8 cellular contexts compared by ENCODE assay signal in the genomic region with DNA sequence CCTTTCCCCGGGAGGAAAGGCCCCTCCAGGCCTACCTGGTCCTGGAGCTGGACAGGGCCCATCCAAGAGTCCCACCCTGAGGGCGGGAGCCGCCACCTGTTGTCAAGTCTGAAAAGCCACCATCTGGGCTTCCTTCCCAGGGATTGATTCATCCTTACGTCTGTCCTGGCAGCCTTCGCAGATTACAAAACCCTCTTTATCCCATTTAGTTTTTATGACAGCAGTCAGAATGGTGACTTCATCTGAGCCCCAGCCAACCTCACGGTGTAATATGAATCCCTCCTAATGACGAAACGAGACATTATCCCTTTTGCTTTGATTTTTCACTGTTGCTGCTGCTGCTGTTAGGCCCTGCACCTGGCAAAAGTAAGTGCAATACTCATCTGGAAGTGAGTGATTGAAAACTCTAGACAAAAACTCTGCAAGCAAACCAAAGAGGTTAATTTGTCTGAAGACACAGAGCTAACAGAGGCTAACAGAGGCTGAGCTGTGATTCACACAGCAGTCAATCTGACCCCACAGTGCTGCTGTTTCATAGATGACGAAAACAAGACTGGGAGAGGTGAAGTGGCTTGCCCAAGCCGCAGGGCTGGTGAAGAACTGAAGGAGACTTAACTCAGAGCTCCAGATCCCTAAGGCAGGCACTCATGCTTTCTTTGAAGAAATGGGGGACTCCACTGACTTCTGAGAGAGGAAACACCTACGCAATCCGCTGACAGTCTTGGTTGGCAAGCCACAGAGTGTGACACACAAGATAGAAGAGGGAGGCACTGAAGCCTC. TPM values are rescaled to one million over a fixed set of nuclear protein-coding genes. Genes with fewer than 3 reads are reported as not detected.
A peak's percentile ranks its signal among the peaks of the same experiment; 100 is the strongest.
DNase-seq lines count a peak whose midpoint lies in the region; TF ChIP-seq lines count a peak whose summit lies in the region.

No MANE protein-coding gene starts in this region.

- DNase-seq in CD14-positive monocyte (ENCODE audit: low spot score) (no peak), NCI-H1092 (lab: John Stamatoyannopoulos, UW) (peak; percentile 88), SK-N-SH (no peak), left ventricle myocardium inferior (peak; percentile 67), stomach (peak; percentile 45), GM19238 (ENCODE audit: insufficient read length, low spot score) (no peak), chondrocyte (ENCODE audit: low spot score) (no peak), activated gamma-delta T cell (lab: John Stamatoyannopoulos, UW) (no peak)

- H3K4me1 Mint-ChIP-seq in CD14-positive monocyte (peaks cover 12% of the 10 kb centered on the region), chondrocyte (ENCODE audit: low read depth) (peaks cover 6% of the 10 kb centered on the region)

- no peaks in the 10 kb centered on the region for H3K9me3 ChIP-seq in SK-N-SH
- no peaks in the 10 kb centered on the region for H3K9me3 ChIP-seq in left ventricle myocardium inferior (replicated peaks)
- H3K9me3 ChIP-seq in stomach: no peaks in the 10 kb centered on the region

- peak overlapping the region; percentile 19; the same call in 1 of the 2 replicates for H3K9ac ChIP-seq in SK-N-SH

- H3K36me3 ChIP-seq in SK-N-SH (replicated peaks in 1 of 2; ENCODE audit: control insufficient read depth in 1 of 2, insufficient read depth in 2 of 2, low read length in 1 of 2) (no peaks in the 10 kb centered on the region), left ventricle myocardium inferior (no peaks in the 10 kb centered on the region), stomach (no peaks in the 10 kb centered on the region)

- H3K9me3 Mint-ChIP-seq in CD14-positive monocyte: peaks cover 0 to 2% (median 0%) of the 10 kb centered on the region in 7 donors
- H3K9me3 Mint-ChIP-seq in chondrocyte (ENCODE audit: low read depth): no peaks in the 10 kb centered on the region

- H3K4me3 ChIP-seq in SK-N-SH (ENCODE audit: low read depth in 2 of 2, low read length in 1 of 2) (no peak overlapping the region), left ventricle myocardium inferior (no peak overlapping the region), stomach (no peak overlapping the region)

- H4K20me1 ChIP-seq in SK-N-SH (ENCODE audit: insufficient read depth): no peaks in the 10 kb centered on the region

- TF ChIP-seq EP300 in SK-N-SH (IDR thresholded peaks at IDR 0.05; ENCODE audit: borderline replicate concordance in 1 of 2, low read depth in 1 of 2, low read length in 1 of 2): peak in 1 of 2 experiments; percentile 64; a peak in 1 of 4 replicates
- TF ChIP-seq EP300 in stomach (IDR thresholded peaks at IDR 0.05): no peak

- WGBS in SK-N-SH (ENCODE audit: low lambda C conversion rate): 17% methylated on average over 12 of the region's 12 CpGs
- WGBS in stomach, 5 donors: 40 to 60% (median 45%) methylated on average over 12 of the region's 12 CpGs

- TF ChIP-seq RAD21 in SK-N-SH (IDR thresholded peaks at IDR 0.05; ENCODE audit: low read length): no peak

- intact Hi-C loops in CD14-positive monocyte (cut with micrococcal nuclease): loop anchor here in 1 of 2 donors (10.0 kb wide), 1 partner anchor 76 kb away; the partner anchor contains the start of gene S100A7A
- intact Hi-C loops in left ventricle myocardium inferior (cut with micrococcal nuclease): no loop called here
- intact Hi-C loops in stomach (cut with DNase I; ENCODE audit: low total_unique reads): loop anchor here (5.0 kb wide), 1 partner anchor 138 kb away; no protein-coding TSS in a partner anchor

- POLR2A ChIA-PET in SK-N-SH (lab: Yijun Ruan, JAX): no interaction called here

- H2AFZ ChIP-seq in SK-N-SH (ENCODE audit: low read depth): no peak overlapping the region; the same call in 1 of the 2 replicates

- H3F3A ChIP-seq in SK-N-SH (replicated peaks; ENCODE audit: insufficient read depth): peaks cover 15% of the 10 kb centered on the region

- H3K4me1 ChIP-seq in SK-N-SH (ENCODE audit: control insufficient read depth in 1 of 2, insufficient read depth in 2 of 2, low read depth in 1 of 2, low read length in 1 of 2) (peaks cover 17 to 18% of the 10 kb centered on the region in 2 experiments; a peak in 3 of 4 replicates), left ventricle myocardium inferior (peaks cover 26% of the 10 kb centered on the region), stomach (peaks cover 0 to 19% (median 8%) of the 10 kb centered on the region in 4 donors)

- no peak overlapping the region for H3K4me3 Mint-ChIP-seq in CD14-positive monocyte
- H3K4me3 Mint-ChIP-seq in chondrocyte (ENCODE audit: unreplicated experiment): no peak overlapping the region

- TF ChIP-seq CTCF in CD14-positive monocyte (IDR thresholded peaks at IDR 0.05) (no peak), SK-N-SH (IDR thresholded peaks at IDR 0.05) (no peak), left ventricle myocardium inferior (IDR thresholded peaks at IDR 0.05; ENCODE audit: borderline replicate concordance) (no peak), stomach (IDR thresholded peaks at IDR 0.05) (no peak), chondrocyte (IDR thresholded peaks at IDR 0.05) (no peak)

- H3K27ac ChIP-seq in SK-N-SH (ENCODE audit: low read depth in 2 of 2, low read length in 1 of 2) (peak overlapping the region in 1 of 2 experiments; percentile 70; a peak in 2 of 4 replicates), left ventricle myocardium inferior (replicated peaks) (peak overlapping the region; percentile 81), stomach (peak overlapping the region; percentile 6 to 81 (median 60))

- H3K9me2 ChIP-seq in SK-N-SH: no peaks in the 10 kb centered on the region

- TF ChIP-seq POLR2A in stomach (IDR thresholded peaks at IDR 0.05): no peak

- CTCF ChIA-PET in SK-N-SH (lab: Yijun Ruan, JAX): interaction anchor here (1.0 to 16.0 kb wide), 3 partner anchors 22 to 137 kb away, joined by 4 to 336 read pairs (median 5); partner anchors contain the start of genes PGLYRP4 and S100A9

- H3K27me3 Mint-ChIP-seq in CD14-positive monocyte (ENCODE audit: low read depth in 3 of 3): peaks cover 0 to 13% (median 3%) of the 10 kb centered on the region in 3 donors
- peaks cover 39% of the 10 kb centered on the region for H3K27me3 Mint-ChIP-seq in chondrocyte (ENCODE audit: low read depth)

- H3K27me3 ChIP-seq in SK-N-SH (ENCODE audit: insufficient read depth): peaks cover 3% of the 10 kb centered on the region; the same call in 1 of the 2 replicates
- no peaks in the 10 kb centered on the region for H3K27me3 ChIP-seq in left ventricle myocardium inferior (ENCODE audit: low read depth)
- peaks cover 0 to 4% (median 0%) of the 10 kb centered on the region in 3 donors for H3K27me3 ChIP-seq in stomach

- H3K27ac Mint-ChIP-seq in CD14-positive monocyte (peak overlapping the region in 4 of 7 donors; percentile 9 to 81 (median 55)), chondrocyte (ENCODE audit: unreplicated experiment) (no peak overlapping the region)

- H3K36me3 Mint-ChIP-seq in CD14-positive monocyte: no peaks in the 10 kb centered on the region
- H3K36me3 Mint-ChIP-seq in chondrocyte (ENCODE audit: low read depth): no peaks in the 10 kb centered on the region

- peak overlapping the region; percentile 59 for H3K4me2 ChIP-seq in SK-N-SH

- no peaks in the 10 kb centered on the region for H3K79me2 ChIP-seq in SK-N-SH (ENCODE audit: insufficient read depth)

TF ChIP-seq in SK-N-SH, 30 proteins besides CTCF, POLR2A, EP300 and RAD21 (continues in another document):
- no peak for TF ChIP-seq SIN3A (IDR thresholded peaks at IDR 0.05; ENCODE audit: borderline replicate concordance, low read depth, low read length)

RNA-seq across cellular contexts. Expression of gene S100A7, which starts 30.0 kb away (rescaled TPM):
- not detected for polyA plus RNA-seq in CD14-positive monocyte
- polyA plus RNA-seq in SK-N-SH (2012; rRNA removed): not detected in 2 replicates
- polyA plus RNA-seq in SK-N-SH (2012; cell fraction: cytosol; rRNA removed): not detected in 2 replicates
- not detected in 2 replicates for polyA plus RNA-seq in SK-N-SH (2012; cell fraction: nucleus; rRNA removed)
- total RNA-seq in left ventricle myocardium inferior: not detected
- total RNA-seq in stomach: not detected
- 100 to 1,000 TPM in 1 of 3 donors, not detected in 2; 107 TPM for polyA plus RNA-seq in stomach
- total RNA-seq in chondrocyte: not detected in 3 replicates

RNA-seq across cellular contexts. Expression of gene S100A6, which starts 45.3 kb away (rescaled TPM):
- polyA plus RNA-seq in CD14-positive monocyte: 1,000 to 10,000 TPM; 4,414 to 5,004 TPM
- 844 and 895 TPM in 2 replicates for polyA plus RNA-seq in SK-N-SH (2012; rRNA removed)
- polyA plus RNA-seq in SK-N-SH (2012; cell fraction: cytosol; rRNA removed): 725 and 778 TPM in 2 replicates
- 349 and 492 TPM in 2 replicates for polyA plus RNA-seq in SK-N-SH (2012; cell fraction: nucleus; rRNA removed)
- 336 TPM for total RNA-seq in left ventricle myocardium inferior
- 100 to 1,000 TPM; 154 to 680 (median 330) TPM for total RNA-seq in stomach
- 1,000 to 10,000 TPM; 1,447 to 2,520 (median 1,620) TPM for polyA plus RNA-seq in stomach
- total RNA-seq in chondrocyte: 1.4 to 12.1 TPM (median 10.9 TPM) in 3 replicates

RNA-seq across cellular contexts. Expression of gene S100A5, which starts 50.3 kb away (rescaled TPM):
- polyA plus RNA-seq in CD14-positive monocyte (1 to 10 TPM in 1 of 2 donors, not detected in 1; 1.4 TPM), SK-N-SH (2012; rRNA removed) (0.15 TPM in 1 of 2 replicates, not detected in the other), stomach (not detected)
- polyA plus RNA-seq in SK-N-SH (2012; cell fraction: cytosol; rRNA removed): 0.12 TPM in 1 of 2 replicates, not detected in the other
- not detected in 2 replicates for polyA plus RNA-seq in SK-N-SH (2012; cell fraction: nucleus; rRNA removed)
- total RNA-seq in left ventricle myocardium inferior (not detected), stomach (not detected), chondrocyte (0.47 to 0.94 TPM in 2 of 3 replicates, not detected in the other)

RNA-seq across cellular contexts. Expression of gene S100A4, which starts 55.1 kb away (rescaled TPM):
- 1,000 to 10,000 TPM; 6,092 to 7,344 TPM for polyA plus RNA-seq in CD14-positive monocyte
- 24.6 and 25.4 TPM in 2 replicates for polyA plus RNA-seq in SK-N-SH (2012; rRNA removed)
- polyA plus RNA-seq in SK-N-SH (2012; cell fraction: cytosol; rRNA removed): 19.7 and 25.3 TPM in 2 replicates
- 8.0 and 9.0 TPM in 2 replicates for polyA plus RNA-seq in SK-N-SH (2012; cell fraction: nucleus; rRNA removed)
- 137 TPM for total RNA-seq in left ventricle myocardium inferior
- 10 to 100 TPM in 4 of 5 donors, 1 to 10 TPM in 1; 9.9 to 53.3 (median 19.4) TPM for total RNA-seq in stomach
- polyA plus RNA-seq in stomach: 100 to 1,000 TPM; 145 to 541 (median 274) TPM
- 331 to 404 TPM (median 388 TPM) in 3 replicates for total RNA-seq in chondrocyte

RNA-seq across cellular contexts. Expression of gene S100A3, which starts 58.6 kb away (rescaled TPM):
- polyA plus RNA-seq in CD14-positive monocyte (under 1 TPM in 1 of 2 donors, not detected in 1; 0.54 TPM), SK-N-SH (2012; rRNA removed) (11.8 and 13.1 TPM in 2 replicates), stomach (10 to 100 TPM in 1 of 3 donors, 1 to 10 TPM in 2; 2.6 to 15.0 (median 5.4) TPM)
- polyA plus RNA-seq in SK-N-SH (2012; cell fraction: cytosol; rRNA removed): 7.1 and 10.2 TPM in 2 replicates
- polyA plus RNA-seq in SK-N-SH (2012; cell fraction: nucleus; rRNA removed): 5.7 and 6.0 TPM in 2 replicates
- total RNA-seq in left ventricle myocardium inferior (0.36 TPM), stomach (not detected), chondrocyte (6.5 to 10.8 TPM (median 8.7 TPM) in 3 replicates)

Comparison
In these comparisons a context has a peak if more than half of its experiments do, and no peak if none do; other contexts are left out.
1. DNase-seq: peak in NCI-H1092 (single experiment), left ventricle myocardium inferior (single experiment) and stomach (single experiment); none in CD14-positive monocyte (single experiment), SK-N-SH (single experiment), GM19238 (single experiment), chondrocyte (single experiment) and activated gamma-delta T cell (single experiment).
2. RNA of gene S100A6, which starts 45.3 kb away (total RNA-seq): 336 TPM in left ventricle myocardium inferior (single experiment) and 154 to 680 TPM in stomach; 1.4 to 12.1 TPM in chondrocyte; every median in the first group is over 10 times any median in the second.